In the genomic region with DNA sequence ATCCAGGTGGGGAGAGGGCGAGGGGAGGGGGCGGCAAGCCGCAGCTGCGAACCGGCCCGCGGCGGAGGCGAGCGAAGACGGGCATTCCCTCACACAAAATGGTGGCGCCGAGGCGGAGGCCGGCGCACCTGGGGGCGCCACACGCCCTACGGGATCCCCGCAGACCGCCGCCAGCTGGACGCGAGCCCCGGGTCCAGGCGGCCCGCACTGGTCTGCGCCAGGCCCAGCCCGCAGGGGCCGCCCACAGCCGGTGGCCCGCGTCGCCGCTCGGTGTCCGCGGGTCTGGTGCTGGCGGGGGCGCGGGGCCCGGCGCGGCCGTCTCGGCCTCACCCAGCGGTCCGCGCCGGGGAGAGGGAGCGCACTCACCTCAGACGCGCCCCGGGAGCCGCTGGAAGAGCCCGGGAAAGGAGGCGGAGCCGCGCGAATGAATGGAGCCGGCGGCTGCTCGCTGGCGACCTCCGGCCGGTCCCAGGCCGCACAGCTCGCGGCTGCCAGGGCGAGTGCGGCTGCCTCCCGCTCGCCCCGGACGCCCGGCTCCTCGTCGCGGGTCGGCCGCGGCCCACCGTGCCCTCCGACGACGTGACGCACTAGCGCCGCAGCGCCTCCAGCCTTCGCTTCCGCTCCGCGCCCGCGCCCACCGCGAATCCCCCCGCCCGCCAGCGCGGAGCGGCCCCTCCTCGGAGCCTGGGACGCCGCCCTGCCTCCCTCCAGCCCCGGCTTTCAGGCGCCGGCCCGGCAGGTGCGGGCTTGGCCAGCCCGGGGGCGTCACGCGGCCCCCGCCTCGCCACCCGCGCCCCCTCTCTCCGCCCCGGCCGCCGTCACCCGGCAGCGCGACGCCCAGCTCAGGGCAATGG, we compare ENCODE assay signal across 8 cellular contexts. TPM values are rescaled to one million over a fixed set of nuclear protein-coding genes. Genes with fewer than 3 reads are reported as not detected.
DNase-seq lines count a peak whose midpoint lies in the region; ATAC-seq and TF ChIP-seq lines count a peak whose summit lies in the region.

A gene with protein sequence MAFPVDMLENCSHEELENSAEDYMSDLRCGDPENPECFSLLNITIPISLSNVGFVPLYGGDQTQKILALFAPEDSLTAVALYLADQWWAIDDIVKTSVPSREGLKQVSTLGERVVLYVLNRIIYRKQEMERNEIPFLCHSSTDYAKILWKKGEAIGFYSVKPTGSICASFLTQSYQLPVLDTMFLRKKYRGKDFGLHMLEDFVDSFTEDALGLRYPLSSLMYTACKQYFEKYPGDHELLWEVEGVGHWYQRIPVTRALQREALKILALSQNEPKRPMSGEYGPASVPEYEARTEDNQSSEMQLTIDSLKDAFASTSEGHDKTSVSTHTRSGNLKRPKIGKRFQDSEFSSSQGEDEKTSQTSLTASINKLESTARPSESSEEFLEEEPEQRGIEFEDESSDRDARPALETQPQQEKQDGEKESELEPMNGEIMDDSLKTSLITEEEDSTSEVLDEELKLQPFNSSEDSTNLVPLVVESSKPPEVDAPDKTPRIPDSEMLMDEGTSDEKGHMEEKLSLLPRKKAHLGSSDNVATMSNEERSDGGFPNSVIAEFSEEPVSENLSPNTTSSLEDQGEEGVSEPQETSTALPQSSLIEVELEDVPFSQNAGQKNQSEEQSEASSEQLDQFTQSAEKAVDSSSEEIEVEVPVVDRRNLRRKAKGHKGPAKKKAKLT (minus strand): TSS at position 589 of the 854 bp plus-strand sequence. CDS start 24,711 bp downstream, outside the sequence.

- TF ChIP-seq POLR2A in testis (IDR thresholded peaks at IDR 0.05) = no peak

- H3K27ac ChIP-seq in fibroblast of lung (ENCODE audit: insufficient read depth, low read length) (no peak within 1 kb of the TSS), testis (peak within 1 kb of the TSS; percentile 87 to 88)

- H3K9me3 ChIP-seq in fibroblast of lung (ENCODE audit: control insufficient read depth, insufficient read depth, low read depth, low read length) (no peaks in the 10 kb centered on the region), testis (no peaks in the 10 kb centered on the region)

- H3K4me1 ChIP-seq in fibroblast of lung (ENCODE audit: control insufficient read depth, extremely low read depth, insufficient read depth, low read length) (no peaks in the 10 kb centered on the region), testis (peaks cover 11% of the 10 kb centered on the region)

- peak within 1 kb of the TSS; percentile 63 for H2AFZ ChIP-seq in fibroblast of lung (ENCODE audit: low read length)

- H3K27me3 Mint-ChIP-seq in Calu3 (ENCODE audit: unreplicated experiment) (no peaks in the 10 kb centered on the region), nephron progenitor cell (ENCODE audit: low read depth, poor library complexity) (peaks cover 6% of the 10 kb centered on the region)

- WGBS in testis, 2 donors = 0% methylated on average over 16 to 121 of the region's 127 CpGs

- peak within 1 kb of the TSS; percentile 80 for H3K4me2 ChIP-seq in fibroblast of lung (ENCODE audit: extremely low read depth, insufficient read depth, low read length)

- CTCF ChIA-PET in Calu3 (lab: Charles Lee) = interaction anchor here (0.5 kb wide), 1 partner anchor 1475 kb away, joined by 4 read pairs; no protein-coding TSS in a partner anchor

- DNase-seq in Calu3 = peak; percentile 76
- DNase-seq in H4 (ENCODE audit: low spot score) = peak; percentile 15
- DNase-seq in NCI-H526 (lab: John Stamatoyannopoulos, UW) = peak; percentile 31 to 74
- peak; percentile 59 to 70 for DNase-seq in activated T-cell treated with anti-CD3 and anti-CD28 coated beads, Interleukin-2, amount 50 U/mL, for 48 hours
- peak; percentile 10 to 52 for DNase-seq in fibroblast of lung (ENCODE audit: low read depth in 2 of 2)
- DNase-seq in nephron progenitor cell = peak; percentile 73
- peak; percentile 53 for DNase-seq in testis

- BruUV-seq in Calu3 (replicated peaks; lab: Mats Ljungman, UMichigan) = no TSS peak

- no peaks in the 10 kb centered on the region for H3K36me3 ChIP-seq in fibroblast of lung (ENCODE audit: control insufficient read depth, insufficient read depth, low read length)
- no peaks in the 10 kb centered on the region for H3K36me3 ChIP-seq in testis (ENCODE audit: low read depth, missing control alignments)

- TF ChIP-seq CTCF in Calu3 (IDR thresholded peaks at IDR 0.05; ENCODE audit: unreplicated experiment) = no peak
- TF ChIP-seq CTCF in fibroblast of lung (conservative IDR thresholded peaks at IDR 0.05 in 1 of 2, IDR thresholded peaks at IDR 0.05 in 1 of 2; ENCODE audit: low read depth in 1 of 2, low read length in 2 of 2) = no peak
- no peak for TF ChIP-seq CTCF in nephron progenitor cell (IDR thresholded peaks at IDR 0.05)
- no peak for TF ChIP-seq CTCF in testis (IDR thresholded peaks at IDR 0.05)

- intact Hi-C loops in Calu3 (cut with micrococcal nuclease; ENCODE audit: unreplicated experiment) (no loop called here), testis (cut with DNase I; ENCODE audit: low total_unique reads) (no loop called here)

- H3K79me2 ChIP-seq in fibroblast of lung (ENCODE audit: control insufficient read depth, insufficient read depth, low read length) = no peaks in the 10 kb centered on the region

- H3K27me3 ChIP-seq in fibroblast of lung (ENCODE audit: control insufficient read depth, insufficient read depth, low read length) (no peaks in the 10 kb centered on the region), testis (no peaks in the 10 kb centered on the region)

- H3K9me3 Mint-ChIP-seq in Calu3 (ENCODE audit: low read depth, unreplicated experiment) (no peaks in the 10 kb centered on the region), nephron progenitor cell (no peaks in the 10 kb centered on the region)

- H3K36me3 Mint-ChIP-seq in Calu3 (ENCODE audit: insufficient read depth, unreplicated experiment) (peaks cover 21% of the 10 kb centered on the region), nephron progenitor cell (ENCODE audit: low read depth) (peaks cover 5% of the 10 kb centered on the region)

- peak within 1 kb of the TSS; percentile 55 for H3K9ac ChIP-seq in fibroblast of lung (ENCODE audit: insufficient read depth, low read length)

- H3K27ac Mint-ChIP-seq in Calu3 (ENCODE audit: unreplicated experiment) (peak within 1 kb of the TSS; percentile 85), nephron progenitor cell (peak within 1 kb of the TSS; percentile 98)

- peak within 1 kb of the TSS; percentile 40 to 56 (median 52) for H3K4me3 ChIP-seq in fibroblast of lung (replicated peaks in 1 of 4; ENCODE audit: control extremely low read depth in 1 of 4, insufficient read depth in 1 of 4, low read depth in 3 of 4, low read length in 4 of 4)
- peak within 1 kb of the TSS; percentile 70 to 76 for H3K4me3 ChIP-seq in testis

- no peak for ATAC-seq in GM19328 (IDR thresholded peaks at IDR 0.05; ENCODE audit: unreplicated experiment)

- H4K20me1 ChIP-seq in fibroblast of lung (ENCODE audit: control insufficient read depth, extremely low read depth, insufficient read depth, low read length) = no peaks in the 10 kb centered on the region

- H3K4me1 Mint-ChIP-seq in Calu3 (ENCODE audit: low read depth, unreplicated experiment) (peaks cover 11% of the 10 kb centered on the region), nephron progenitor cell (peaks cover 45% of the 10 kb centered on the region)

- H3K4me3 Mint-ChIP-seq in Calu3 (ENCODE audit: low read depth, unreplicated experiment) (peak within 1 kb of the TSS; percentile 86), nephron progenitor cell (peak within 1 kb of the TSS; percentile 98)

RNA-seq across cellular contexts. Expression of the gene that starts here (rescaled TPM):
- total RNA-seq in Calu3 (2022) (13.4 and 14.1 TPM in 2 replicates), fibroblast of lung (0.51 and 1.2 TPM in 2 replicates), testis (10 to 100 TPM; 58.6 to 69.2 TPM)
- total RNA-seq in H4 (2014; rRNA removed; shearing (Covaris generic)) = 7.1 and 7.6 TPM in 2 replicates
- polyA plus RNA-seq in fibroblast of lung (0.61 and 0.88 TPM in 2 replicates), testis (ENCODE audit: insufficient read depth, low read depth, low replicate concordance) (25.1 TPM)
- 0.23 and 0.50 TPM in 2 replicates for polyA plus RNA-seq in fibroblast of lung (2012)
- polyA minus RNA-seq in fibroblast of lung (ENCODE audit: low replicate concordance) = 0.20 and 0.22 TPM in 2 replicates

Comparison
In these comparisons a context has a peak if more than half of its experiments do, and no peak if none do; other contexts are left out.
1. RNA of the gene that starts here (polyA plus RNA-seq): 25.1 TPM in testis (single experiment); 0.23 to 0.88 TPM in fibroblast of lung; every median in the first group is over 10 times any median in the second.
2. DNase-seq: peak in every context shown above with its lines; median percentile 76 in Calu3; 73 in nephron progenitor cell; 64 in activated T-cell treated with anti-CD3 and anti-CD28 coated beads, Interleukin-2, amount 50 U/mL, for 48 hours; 53 in testis; 52 in NCI-H526; 31 in fibroblast of lung; 15 in H4.